17 cellular contexts compared by ENCODE assay signal in the genomic region with DNA sequence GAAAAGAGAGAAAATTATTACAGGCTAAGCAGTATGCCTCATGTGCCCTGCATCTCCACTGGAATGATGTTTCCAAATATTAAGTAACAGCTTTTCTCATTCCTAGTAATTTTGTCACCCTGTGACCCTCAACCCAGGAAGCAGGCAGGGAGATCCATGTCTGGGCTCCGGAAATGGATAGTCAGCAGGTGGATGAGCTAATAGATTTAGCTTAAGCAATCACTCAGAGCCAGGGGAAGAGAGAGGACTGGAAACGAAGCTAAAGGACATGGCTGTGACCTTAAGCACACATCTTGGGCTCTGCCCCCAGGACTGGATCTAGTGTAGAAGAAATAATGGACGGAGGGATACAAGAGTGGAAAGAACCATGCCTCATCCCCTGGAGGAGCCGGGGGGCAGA.
"Had no signal": no experiment of that assay in that cellular context is flagged by ENCODE, and none has a peak within 500 bp of the region (broad histone marks: within the 10 kb centered on the region; RNA-seq: fewer than 3 reads in every experiment).

No MANE protein-coding gene starts in this region.

- H3K27me3 Mint-ChIP-seq: activated naive CD4-positive, alpha-beta T cell treated with anti-CD3 and anti-CD28 coated beads, Interleukin-2, amount 50 U/mL, for 24 hours; brain; central memory CD8-positive, alpha-beta T cell; stimulated activated naive CD8-positive, alpha-beta T cell treated with anti-CD3 and anti-CD28 coated beads, Interleukin-15, amount 100 ng/mL, for 72 hours had no signal

- H3K27ac ChIP-seq: neural progenitor cell, ovary, skin epidermis, thoracic aorta had no signal

- H3K4me2 ChIP-seq: neural progenitor cell had no signal

- H3K27ac Mint-ChIP-seq: activated naive CD4-positive, alpha-beta T cell treated with anti-CD3 and anti-CD28 coated beads, Interleukin-2, amount 50 U/mL, for 24 hours; neural progenitor cell; stimulated activated naive CD8-positive, alpha-beta T cell treated with anti-CD3 and anti-CD28 coated beads, Interleukin-15, amount 100 ng/mL, for 72 hours had no signal

- FAIRE-seq: urothelium cell line had no signal

- H3K4me3 ChIP-seq: neural progenitor cell, ovary, skin epidermis, thoracic aorta had no signal

- ATAC-seq: activated CD4-positive, CD25-positive, alpha-beta regulatory T cell treated with anti-CD3 and anti-CD28 coated beads, Interleukin-2, amount 50 U/mL, for 24 hours; left lobe of liver; stimulated activated naive CD8-positive, alpha-beta T cell treated with anti-CD3 and anti-CD28 coated beads, Interleukin-15, amount 100 ng/mL, for 72 hours had no signal

- H3K9me3 ChIP-seq: ovary had no signal

- H3K9ac ChIP-seq: neural progenitor cell had no signal

- H3K36me3 Mint-ChIP-seq: neural progenitor cell had no signal

- H3K4me3 Mint-ChIP-seq: activated naive CD4-positive, alpha-beta T cell treated with anti-CD3 and anti-CD28 coated beads, Interleukin-2, amount 50 U/mL, for 24 hours; brain; central memory CD8-positive, alpha-beta T cell; neural progenitor cell; stimulated activated naive CD8-positive, alpha-beta T cell treated with anti-CD3 and anti-CD28 coated beads, Interleukin-15, amount 100 ng/mL, for 72 hours had no signal

- H3K36me3 ChIP-seq: neural progenitor cell, ovary, thoracic aorta had no signal

- H3K27me3 ChIP-seq: neural progenitor cell, ovary had no signal

- H3K4me1 Mint-ChIP-seq: activated naive CD4-positive, alpha-beta T cell treated with anti-CD3 and anti-CD28 coated beads, Interleukin-2, amount 50 U/mL, for 24 hours; central memory CD8-positive, alpha-beta T cell; neural progenitor cell; stimulated activated naive CD8-positive, alpha-beta T cell treated with anti-CD3 and anti-CD28 coated beads, Interleukin-15, amount 100 ng/mL, for 72 hours had no signal

- DNase-seq: activated effector memory CD4-positive, alpha-beta T cell treated with Interleukin-2 at 50 U/mL for 16 hours; activated T-cell treated with anti-CD3 and anti-CD28 coated beads, Interleukin-2, amount 50 U/mL, for 1 hour; amniotic stem cell; erythroblast; mesendoderm; ovary; stimulated activated CD4-positive, alpha-beta T cell treated with anti-CD3 and anti-CD28 coated beads, Interleukin-4, amount 100 ng/mL, for 4 hours; stimulated activated naive CD8-positive, alpha-beta T cell treated with anti-CD3 and anti-CD28 coated beads, Interleukin-15, amount 100 ng/mL, for 72 hours had no signal

- H2AFZ ChIP-seq: neural progenitor cell had no signal
